Comparison of ENCODE assay signal across 1 cellular context in genomic region chr1:50471967-50472366, GRCh38.
TF ChIP-seq lines count a peak whose summit lies in the region.

No MANE protein-coding gene starts in this region.

TF ChIP-seq in SK-N-SH treated with all-trans-retinoic acid at 6 μM for 48 hours, 23 proteins besides CTCF, POLR2A, EP300 and RAD21:
- TF ChIP-seq CSRNP3 (CRISPR knock-in tag; IDR thresholded peaks at IDR 0.05) (no peak), CREB5 (CRISPR knock-in tag; IDR thresholded peaks at IDR 0.05; ENCODE audit: low read depth) (no peak), ARNTL (CRISPR knock-in tag; IDR thresholded peaks at IDR 0.05; ENCODE audit: borderline replicate concordance, low read depth) (no peak), BACH2 (CRISPR knock-in tag; IDR thresholded peaks at IDR 0.05; ENCODE audit: borderline replicate concordance) (no peak), ZNF70 (CRISPR knock-in tag; IDR thresholded peaks at IDR 0.05) (no peak), ZNF8 (CRISPR knock-in tag; IDR thresholded peaks at IDR 0.05) (no peak)
TF ChIP-seq in SK-N-SH treated with all-trans-retinoic acid at 6 μM for 48 hours: peak in this region for 0.
